19 cellular contexts compared by ENCODE assay signal in genomic region chr11:80054582-80055165, GRCh38.
"Had no signal": no experiment of that assay in that cellular context is flagged by ENCODE, and none has a peak within 500 bp of the region (broad histone marks: within the 10 kb centered on the region; RNA-seq: fewer than 3 reads in every experiment).

No MANE protein-coding gene starts in this region.

- H3K4me3 ChIP-seq: adrenal gland, ascending aorta, left ventricle myocardium inferior, pancreas, psoas muscle, right atrium auricular region, upper lobe of right lung had no signal

- ATAC-seq: activated T-helper 17 cell treated with anti-CD3 and anti-CD28 coated beads, Interleukin-2, amount 50 U/mL, for 72 hours; natural killer cell treated with Interleukin-12 subunit alpha and Interleukin-12 subunit beta and Interleukin-15 and Interleukin-18, amount 100 ng/mL, for 72 hours; pancreas; psoas muscle; stimulated activated naive CD8-positive, alpha-beta T cell treated with anti-CD3 and anti-CD28 coated beads, Interleukin-15, Interleukin-2, amounts not matched to agents 100 U/mL and 50 U/mL, for 24 hours; upper lobe of right lung; WTC11 had no signal

- H3K9me3 ChIP-seq: adrenal gland, ascending aorta, left ventricle myocardium inferior, pancreas, psoas muscle, right atrium auricular region, upper lobe of right lung had no signal

- H3K27ac ChIP-seq: adrenal gland, ascending aorta, brain microvascular endothelial cell, left ventricle myocardium inferior, pancreas, psoas muscle, right atrium auricular region, upper lobe of right lung had no signal

- H3K36me3 ChIP-seq: adrenal gland, ascending aorta, brain microvascular endothelial cell, left ventricle myocardium inferior, pancreas, right atrium auricular region, upper lobe of right lung had no signal

- H3K4me1 ChIP-seq: adrenal gland, ascending aorta, left ventricle myocardium inferior, pancreas, psoas muscle, right atrium auricular region, upper lobe of right lung had no signal

- H3K27me3 ChIP-seq: adrenal gland, ascending aorta, brain microvascular endothelial cell, pancreas, right atrium auricular region, upper lobe of right lung had no signal

- DNase-seq: activated T-cell treated with anti-CD3 and anti-CD28 coated beads, Interleukin-2, amount 50 U/mL, for 1 hour; adrenal gland; brain microvascular endothelial cell; central memory CD4-positive, alpha-beta T cell; effector memory CD4-positive, alpha-beta T cell; foreskin melanocyte; kidney glomerular epithelial cell; left ventricle myocardium inferior; pancreas; psoas muscle; stimulated activated CD4-positive, alpha-beta T cell treated with anti-CD3 and anti-CD28 coated beads, Interleukin-4, amount 100 ng/mL, for 24 hours; stimulated activated naive CD8-positive, alpha-beta T cell treated with anti-CD3 and anti-CD28 coated beads, Interleukin-15, Interleukin-2, amounts not matched to agents 100 U/mL and 50 U/mL, for 24 hours; T-helper 2 cell; upper lobe of right lung had no signal
